ENCODE assay signal across 1 cellular context in the genomic region with DNA sequence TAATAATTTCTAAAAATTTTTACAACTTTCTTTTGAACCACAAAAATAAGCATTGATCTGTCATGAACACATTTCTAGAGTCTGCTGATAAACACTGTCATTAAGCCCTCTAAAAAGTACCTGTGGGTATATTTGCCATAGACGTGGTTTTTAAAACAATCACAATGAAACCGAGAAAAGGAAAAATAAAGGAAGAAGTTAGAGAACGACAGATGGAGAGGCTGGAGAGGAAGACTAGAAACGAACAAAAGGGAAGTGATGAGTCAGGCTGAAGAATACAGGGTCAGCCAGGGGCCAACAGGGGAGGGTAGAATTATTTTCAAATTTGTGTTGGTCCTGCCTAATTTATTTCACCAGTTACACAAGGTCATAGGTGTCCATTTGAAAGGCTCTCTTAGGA.
TF ChIP-seq lines count a peak whose summit lies in the region.

No MANE protein-coding gene starts in this region.

TF ChIP-seq in GM12878, 131 proteins besides CTCF, POLR2A, EP300 and RAD21 (continued from another document):
- TF ChIP-seq, protein P1, sequence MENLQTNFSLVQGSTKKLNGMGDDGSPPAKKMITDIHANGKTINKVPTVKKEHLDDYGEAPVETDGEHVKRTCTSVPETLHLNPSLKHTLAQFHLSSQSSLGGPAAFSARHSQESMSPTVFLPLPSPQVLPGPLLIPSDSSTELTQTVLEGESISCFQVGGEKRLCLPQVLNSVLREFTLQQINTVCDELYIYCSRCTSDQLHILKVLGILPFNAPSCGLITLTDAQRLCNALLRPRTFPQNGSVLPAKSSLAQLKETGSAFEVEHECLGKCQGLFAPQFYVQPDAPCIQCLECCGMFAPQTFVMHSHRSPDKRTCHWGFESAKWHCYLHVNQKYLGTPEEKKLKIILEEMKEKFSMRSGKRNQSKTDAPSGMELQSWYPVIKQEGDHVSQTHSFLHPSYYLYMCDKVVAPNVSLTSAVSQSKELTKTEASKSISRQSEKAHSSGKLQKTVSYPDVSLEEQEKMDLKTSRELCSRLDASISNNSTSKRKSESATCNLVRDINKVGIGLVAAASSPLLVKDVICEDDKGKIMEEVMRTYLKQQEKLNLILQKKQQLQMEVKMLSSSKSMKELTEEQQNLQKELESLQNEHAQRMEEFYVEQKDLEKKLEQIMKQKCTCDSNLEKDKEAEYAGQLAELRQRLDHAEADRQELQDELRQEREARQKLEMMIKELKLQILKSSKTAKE (IDR thresholded peaks at IDR 0.05; ENCODE audit: low read depth, poor library complexity, severe bottlenecking) = peak; percentile 86
- TF ChIP-seq RCOR1 (conservative IDR thresholded peaks at IDR 0.05; ENCODE audit: low read depth, low read length) (no peak), NR2F1 (conservative IDR thresholded peaks at IDR 0.05) (peak; percentile 73; the same call in 1 of the 2 replicates), FOS (IDR thresholded peaks at IDR 0.05; ENCODE audit: borderline replicate concordance, extremely low read depth, insufficient read length) (no peak), ZNF207 (IDR thresholded peaks at IDR 0.05; ENCODE audit: borderline replicate concordance) (no peak), RELA (IDR thresholded peaks at IDR 0.05; ENCODE audit: borderline replicate concordance, partially characterized antibody) (no peak), EED (IDR thresholded peaks at IDR 0.05; ENCODE audit: low read depth) (peak; percentile 91), CHD2 (IDR thresholded peaks at IDR 0.05; ENCODE audit: borderline replicate concordance, low read depth, low read length) (no peak), STAT3 (IDR thresholded peaks at IDR 0.05; ENCODE audit: low read depth, low read length) (no peak), NRF1 (conservative IDR thresholded peaks at IDR 0.05; ENCODE audit: low read depth, low read length) (no peak), NR2C1 (IDR thresholded peaks at IDR 0.05) (no peak), CBX3 (IDR thresholded peaks at IDR 0.05; ENCODE audit: borderline replicate concordance, low read depth) (no peak), EZH2 (IDR thresholded peaks at IDR 0.05; ENCODE audit: borderline replicate concordance, control insufficient read depth, low read depth, low read length) (no peak), PML (IDR thresholded peaks at IDR 0.05; ENCODE audit: low read length) (no peak), ZNF274 (IDR thresholded peaks at IDR 0.05; ENCODE audit: insufficient read depth, insufficient read length) (no peak), KAT2A (conservative IDR thresholded peaks at IDR 0.05; ENCODE audit: control insufficient read depth, low read depth, low read length) (no peak), MEF2B (IDR thresholded peaks at IDR 0.05; ENCODE audit: partially characterized antibody, poor library complexity, severe bottlenecking) (peak; percentile 38), ETV6 (conservative IDR thresholded peaks at IDR 0.05 in 1 of 2, IDR thresholded peaks at IDR 0.05 in 1 of 2; ENCODE audit: borderline replicate concordance in 1 of 2, low read depth in 1 of 2) (peak in 1 of 2 experiments; percentile 98; a peak in 2 of 4 replicates), CREB1 (IDR thresholded peaks at IDR 0.05; ENCODE audit: low read depth) (0 out of 2 replicates have a peak, but pooled peaks have one; percentile 13)
- TF ChIP-seq, protein P2, sequence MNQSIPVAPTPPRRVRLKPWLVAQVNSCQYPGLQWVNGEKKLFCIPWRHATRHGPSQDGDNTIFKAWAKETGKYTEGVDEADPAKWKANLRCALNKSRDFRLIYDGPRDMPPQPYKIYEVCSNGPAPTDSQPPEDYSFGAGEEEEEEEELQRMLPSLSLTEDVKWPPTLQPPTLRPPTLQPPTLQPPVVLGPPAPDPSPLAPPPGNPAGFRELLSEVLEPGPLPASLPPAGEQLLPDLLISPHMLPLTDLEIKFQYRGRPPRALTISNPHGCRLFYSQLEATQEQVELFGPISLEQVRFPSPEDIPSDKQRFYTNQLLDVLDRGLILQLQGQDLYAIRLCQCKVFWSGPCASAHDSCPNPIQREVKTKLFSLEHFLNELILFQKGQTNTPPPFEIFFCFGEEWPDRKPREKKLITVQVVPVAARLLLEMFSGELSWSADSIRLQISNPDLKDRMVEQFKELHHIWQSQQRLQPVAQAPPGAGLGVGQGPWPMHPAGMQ (IDR thresholded peaks at IDR 0.05; ENCODE audit: borderline replicate concordance) = no peak
- TF ChIP-seq, protein P3, sequence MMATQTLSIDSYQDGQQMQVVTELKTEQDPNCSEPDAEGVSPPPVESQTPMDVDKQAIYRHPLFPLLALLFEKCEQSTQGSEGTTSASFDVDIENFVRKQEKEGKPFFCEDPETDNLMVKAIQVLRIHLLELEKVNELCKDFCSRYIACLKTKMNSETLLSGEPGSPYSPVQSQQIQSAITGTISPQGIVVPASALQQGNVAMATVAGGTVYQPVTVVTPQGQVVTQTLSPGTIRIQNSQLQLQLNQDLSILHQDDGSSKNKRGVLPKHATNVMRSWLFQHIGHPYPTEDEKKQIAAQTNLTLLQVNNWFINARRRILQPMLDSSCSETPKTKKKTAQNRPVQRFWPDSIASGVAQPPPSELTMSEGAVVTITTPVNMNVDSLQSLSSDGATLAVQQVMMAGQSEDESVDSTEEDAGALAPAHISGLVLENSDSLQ (IDR thresholded peaks at IDR 0.05) = no peak
- TF ChIP-seq, protein P4, sequence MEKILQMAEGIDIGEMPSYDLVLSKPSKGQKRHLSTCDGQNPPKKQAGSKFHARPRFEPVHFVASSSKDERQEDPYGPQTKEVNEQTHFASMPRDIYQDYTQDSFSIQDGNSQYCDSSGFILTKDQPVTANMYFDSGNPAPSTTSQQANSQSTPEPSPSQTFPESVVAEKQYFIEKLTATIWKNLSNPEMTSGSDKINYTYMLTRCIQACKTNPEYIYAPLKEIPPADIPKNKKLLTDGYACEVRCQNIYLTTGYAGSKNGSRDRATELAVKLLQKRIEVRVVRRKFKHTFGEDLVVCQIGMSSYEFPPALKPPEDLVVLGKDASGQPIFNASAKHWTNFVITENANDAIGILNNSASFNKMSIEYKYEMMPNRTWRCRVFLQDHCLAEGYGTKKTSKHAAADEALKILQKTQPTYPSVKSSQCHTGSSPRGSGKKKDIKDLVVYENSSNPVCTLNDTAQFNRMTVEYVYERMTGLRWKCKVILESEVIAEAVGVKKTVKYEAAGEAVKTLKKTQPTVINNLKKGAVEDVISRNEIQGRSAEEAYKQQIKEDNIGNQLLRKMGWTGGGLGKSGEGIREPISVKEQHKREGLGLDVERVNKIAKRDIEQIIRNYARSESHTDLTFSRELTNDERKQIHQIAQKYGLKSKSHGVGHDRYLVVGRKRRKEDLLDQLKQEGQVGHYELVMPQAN (conservative IDR thresholded peaks at IDR 0.05) = no peak
- TF ChIP-seq, protein P5, sequence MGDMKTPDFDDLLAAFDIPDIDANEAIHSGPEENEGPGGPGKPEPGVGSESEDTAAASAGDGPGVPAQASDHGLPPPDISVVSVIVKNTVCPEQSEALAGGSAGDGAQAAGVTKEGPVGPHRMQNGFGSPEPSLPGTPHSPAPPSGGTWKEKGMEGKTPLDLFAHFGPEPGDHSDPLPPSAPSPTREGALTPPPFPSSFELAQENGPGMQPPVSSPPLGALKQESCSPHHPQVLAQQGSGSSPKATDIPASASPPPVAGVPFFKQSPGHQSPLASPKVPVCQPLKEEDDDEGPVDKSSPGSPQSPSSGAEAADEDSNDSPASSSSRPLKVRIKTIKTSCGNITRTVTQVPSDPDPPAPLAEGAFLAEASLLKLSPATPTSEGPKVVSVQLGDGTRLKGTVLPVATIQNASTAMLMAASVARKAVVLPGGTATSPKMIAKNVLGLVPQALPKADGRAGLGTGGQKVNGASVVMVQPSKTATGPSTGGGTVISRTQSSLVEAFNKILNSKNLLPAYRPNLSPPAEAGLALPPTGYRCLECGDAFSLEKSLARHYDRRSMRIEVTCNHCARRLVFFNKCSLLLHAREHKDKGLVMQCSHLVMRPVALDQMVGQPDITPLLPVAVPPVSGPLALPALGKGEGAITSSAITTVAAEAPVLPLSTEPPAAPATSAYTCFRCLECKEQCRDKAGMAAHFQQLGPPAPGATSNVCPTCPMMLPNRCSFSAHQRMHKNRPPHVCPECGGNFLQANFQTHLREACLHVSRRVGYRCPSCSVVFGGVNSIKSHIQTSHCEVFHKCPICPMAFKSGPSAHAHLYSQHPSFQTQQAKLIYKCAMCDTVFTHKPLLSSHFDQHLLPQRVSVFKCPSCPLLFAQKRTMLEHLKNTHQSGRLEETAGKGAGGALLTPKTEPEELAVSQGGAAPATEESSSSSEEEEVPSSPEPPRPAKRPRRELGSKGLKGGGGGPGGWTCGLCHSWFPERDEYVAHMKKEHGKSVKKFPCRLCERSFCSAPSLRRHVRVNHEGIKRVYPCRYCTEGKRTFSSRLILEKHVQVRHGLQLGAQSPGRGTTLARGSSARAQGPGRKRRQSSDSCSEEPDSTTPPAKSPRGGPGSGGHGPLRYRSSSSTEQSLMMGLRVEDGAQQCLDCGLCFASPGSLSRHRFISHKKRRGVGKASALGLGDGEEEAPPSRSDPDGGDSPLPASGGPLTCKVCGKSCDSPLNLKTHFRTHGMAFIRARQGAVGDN (IDR thresholded peaks at IDR 0.05) = no peak
- TF ChIP-seq, protein P6, sequence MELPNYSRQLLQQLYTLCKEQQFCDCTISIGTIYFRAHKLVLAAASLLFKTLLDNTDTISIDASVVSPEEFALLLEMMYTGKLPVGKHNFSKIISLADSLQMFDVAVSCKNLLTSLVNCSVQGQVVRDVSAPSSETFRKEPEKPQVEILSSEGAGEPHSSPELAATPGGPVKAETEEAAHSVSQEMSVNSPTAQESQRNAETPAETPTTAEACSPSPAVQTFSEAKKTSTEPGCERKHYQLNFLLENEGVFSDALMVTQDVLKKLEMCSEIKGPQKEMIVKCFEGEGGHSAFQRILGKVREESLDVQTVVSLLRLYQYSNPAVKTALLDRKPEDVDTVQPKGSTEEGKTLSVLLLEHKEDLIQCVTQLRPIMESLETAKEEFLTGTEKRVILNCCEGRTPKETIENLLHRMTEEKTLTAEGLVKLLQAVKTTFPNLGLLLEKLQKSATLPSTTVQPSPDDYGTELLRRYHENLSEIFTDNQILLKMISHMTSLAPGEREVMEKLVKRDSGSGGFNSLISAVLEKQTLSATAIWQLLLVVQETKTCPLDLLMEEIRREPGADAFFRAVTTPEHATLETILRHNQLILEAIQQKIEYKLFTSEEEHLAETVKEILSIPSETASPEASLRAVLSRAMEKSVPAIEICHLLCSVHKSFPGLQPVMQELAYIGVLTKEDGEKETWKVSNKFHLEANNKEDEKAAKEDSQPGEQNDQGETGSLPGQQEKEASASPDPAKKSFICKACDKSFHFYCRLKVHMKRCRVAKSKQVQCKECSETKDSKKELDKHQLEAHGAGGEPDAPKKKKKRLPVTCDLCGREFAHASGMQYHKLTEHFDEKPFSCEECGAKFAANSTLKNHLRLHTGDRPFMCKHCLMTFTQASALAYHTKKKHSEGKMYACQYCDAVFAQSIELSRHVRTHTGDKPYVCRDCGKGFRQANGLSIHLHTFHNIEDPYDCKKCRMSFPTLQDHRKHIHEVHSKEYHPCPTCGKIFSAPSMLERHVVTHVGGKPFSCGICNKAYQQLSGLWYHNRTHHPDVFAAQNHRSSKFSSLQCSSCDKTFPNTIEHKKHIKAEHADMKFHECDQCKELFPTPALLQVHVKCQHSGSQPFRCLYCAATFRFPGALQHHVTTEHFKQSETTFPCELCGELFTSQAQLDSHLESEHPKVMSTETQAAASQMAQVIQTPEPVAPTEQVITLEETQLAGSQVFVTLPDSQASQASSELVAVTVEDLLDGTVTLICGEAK (IDR thresholded peaks at IDR 0.05; ENCODE audit: borderline replicate concordance) = no peak
